ENCODE assay signal across 8 cellular contexts in genomic region chr2:198314559-198315153, GRCh38.
DNase-seq lines count a peak whose midpoint lies in the region; ATAC-seq and TF ChIP-seq lines count a peak whose summit lies in the region.

No MANE protein-coding gene starts in this region.

- no peaks in the 10 kb centered on the region for H3K4me1 ChIP-seq in adrenal gland (replicated peaks in 1 of 2)

- peak; percentile 63 for ATAC-seq in HG02610 (IDR thresholded peaks at IDR 0.05; ENCODE audit: unreplicated experiment)
- no peak for ATAC-seq in stimulated activated naive CD8-positive, alpha-beta T cell treated with anti-CD3 and anti-CD28 coated beads, Interleukin-15, amount 100 ng/mL, for 72 hours

- no peak overlapping the region for H3K4me3 Mint-ChIP-seq in type B pancreatic cell
- no peak overlapping the region for H3K4me3 Mint-ChIP-seq in stimulated activated naive CD8-positive, alpha-beta T cell treated with anti-CD3 and anti-CD28 coated beads, Interleukin-15, amount 100 ng/mL, for 72 hours

- H3K9me3 ChIP-seq in adrenal gland (replicated peaks in 1 of 3) = no peaks in the 10 kb centered on the region

- no peak for TF ChIP-seq POLR2A in adrenal gland (IDR thresholded peaks at IDR 0.05)

- H3K27me3 ChIP-seq in adrenal gland = peaks cover 15% of the 10 kb centered on the region

- H3K36me3 ChIP-seq in adrenal gland (replicated peaks in 1 of 2) = no peaks in the 10 kb centered on the region

- H3K27ac Mint-ChIP-seq in type B pancreatic cell = no peak overlapping the region
- no peak overlapping the region for H3K27ac Mint-ChIP-seq in stimulated activated naive CD8-positive, alpha-beta T cell treated with anti-CD3 and anti-CD28 coated beads, Interleukin-15, amount 100 ng/mL, for 72 hours

- intact Hi-C loops in adrenal gland (cut with DNase I) = loop anchor here in 1 of 2 donors (10.0 kb wide), 1 partner anchor 1170 kb away; no protein-coding TSS in a partner anchor

- H3K4me1 Mint-ChIP-seq in type B pancreatic cell (ENCODE audit: unreplicated experiment) = no peaks in the 10 kb centered on the region
- no peaks in the 10 kb centered on the region for H3K4me1 Mint-ChIP-seq in stimulated activated naive CD8-positive, alpha-beta T cell treated with anti-CD3 and anti-CD28 coated beads, Interleukin-15, amount 100 ng/mL, for 72 hours

- DNase-seq in EL (peak; percentile 47), NCI-H2196 (lab: John Stamatoyannopoulos, UW; ENCODE audit: unreplicated experiment) (peak; percentile 40), adrenal gland (peak in 1 of 7 donors; percentile 19), iris pigment epithelial cell (ENCODE audit: low read depth) (peak; percentile 67), type B pancreatic cell (ENCODE audit: extremely low spot score, unreplicated experiment) (no peak)
- DNase-seq in activated CD4-positive, CD25-positive, alpha-beta regulatory T cell treated with anti-CD3 and anti-CD28 coated beads, Interleukin-2, amount 50 U/mL, for 72 hours = no peak
- no peak for DNase-seq in stimulated activated naive CD8-positive, alpha-beta T cell treated with anti-CD3 and anti-CD28 coated beads, Interleukin-15, amount 100 ng/mL, for 72 hours

- peak; percentile 29 to 65 (median 54) for TF ChIP-seq CTCF in adrenal gland (IDR thresholded peaks at IDR 0.05)
- TF ChIP-seq CTCF in type B pancreatic cell (conservative IDR thresholded peaks at IDR 0.05) = peak; percentile 89

- no peaks in the 10 kb centered on the region for H3K36me3 Mint-ChIP-seq in type B pancreatic cell

- WGBS in adrenal gland, 4 donors = 4 to 9% (median 5%) methylated on average over 8 of the region's 8 CpGs

- no peaks in the 10 kb centered on the region for H3K9me3 Mint-ChIP-seq in type B pancreatic cell
- no peaks in the 10 kb centered on the region for H3K9me3 Mint-ChIP-seq in stimulated activated naive CD8-positive, alpha-beta T cell treated with anti-CD3 and anti-CD28 coated beads, Interleukin-15, amount 100 ng/mL, for 72 hours

- H3K27ac ChIP-seq in adrenal gland = no peak overlapping the region

- H3K27me3 Mint-ChIP-seq in type B pancreatic cell = peaks cover 31% of the 10 kb centered on the region
- peaks cover 50% of the 10 kb centered on the region for H3K27me3 Mint-ChIP-seq in stimulated activated naive CD8-positive, alpha-beta T cell treated with anti-CD3 and anti-CD28 coated beads, Interleukin-15, amount 100 ng/mL, for 72 hours

- H3K4me3 ChIP-seq in adrenal gland = no peak overlapping the region

Comparison
In these comparisons a context has a peak if more than half of its experiments do, and no peak if none do; other contexts are left out.
1. DNase-seq: peak in EL (single experiment), NCI-H2196 (single experiment) and iris pigment epithelial cell (single experiment); none in type B pancreatic cell (single experiment), activated CD4-positive, CD25-positive, alpha-beta regulatory T cell treated with anti-CD3 and anti-CD28 coated beads, Interleukin-2, amount 50 U/mL, for 72 hours (single experiment) and stimulated activated naive CD8-positive, alpha-beta T cell treated with anti-CD3 and anti-CD28 coated beads, Interleukin-15, amount 100 ng/mL, for 72 hours (0 of 2).